ENCODE assay signal across 18 cellular contexts in the genomic region with DNA sequence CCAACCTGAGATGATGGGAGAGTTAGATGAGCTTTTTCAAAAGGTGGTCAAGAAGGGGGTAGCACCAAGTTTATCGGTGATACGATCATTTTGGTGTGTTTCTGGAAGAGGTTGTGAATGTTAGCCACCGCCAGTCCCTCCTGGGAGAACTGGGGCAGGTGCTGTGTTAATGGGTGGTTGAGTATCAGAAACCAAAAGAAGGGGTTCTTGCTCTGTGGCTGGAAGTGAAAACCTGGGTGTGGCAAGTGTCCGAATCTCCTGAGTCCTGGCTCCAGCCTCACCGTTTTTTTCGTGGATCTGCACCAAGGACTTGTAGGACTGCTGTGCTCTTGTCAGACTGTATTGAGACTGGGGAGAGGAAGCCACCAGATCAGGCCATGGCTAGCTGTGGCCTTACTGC. TPM values are rescaled to one million over a fixed set of nuclear protein-coding genes. Genes with fewer than 3 reads are reported as not detected.
A peak's percentile ranks its signal among the peaks of the same experiment; 100 is the strongest.
DNase-seq lines count a peak whose midpoint lies in the region; ATAC-seq, FAIRE-seq and TF ChIP-seq lines count a peak whose summit lies in the region.
"Had no signal": no experiment of that assay in that cellular context is flagged by ENCODE, and none has a peak within 500 bp of the region (broad histone marks: within the 10 kb centered on the region; RNA-seq: fewer than 3 reads in every experiment).

No MANE protein-coding gene starts in this region.

- H3K4me3 Mint-ChIP-seq in activated T-cell treated with anti-CD3 and anti-CD28 coated beads, Interleukin-2, amount 50 U/mL, for 24 hours = no peak overlapping the region
- H3K4me3 Mint-ChIP-seq in activated T-cell treated with anti-CD3 and anti-CD28 coated beads, Interleukin-2, amount 50 U/mL, for 72 hours = no peak overlapping the region
- H3K4me3 Mint-ChIP-seq in stimulated activated effector memory CD8-positive, alpha-beta T cell treated with anti-CD3 and anti-CD28 coated beads, Interleukin-12 subunit alpha, Interleukin-12 subunit beta, amount 100 ng/mL, for 72 hours = no peak overlapping the region
- H3K4me3 Mint-ChIP-seq: H9 had no signal

- H4K20me1 ChIP-seq in KMS-11 (ENCODE audit: insufficient read depth) (no peaks in the 10 kb centered on the region), GM12878 (ENCODE audit: control insufficient read depth, insufficient read depth) (peaks cover 6% of the 10 kb centered on the region; the same call in 1 of the 2 replicates)

- ATAC-seq in activated T-cell treated with anti-CD3 and anti-CD28 coated beads, Interleukin-2, amount 50 U/mL, for 72 hours (replicated peaks in 1 of 2) = no peak
- ATAC-seq in GM12878 (peak; percentile 57), GM21526 (IDR thresholded peaks at IDR 0.05; ENCODE audit: low FRiP score, unreplicated experiment) (no peak)
- no peak for ATAC-seq in stimulated activated effector memory CD8-positive, alpha-beta T cell treated with anti-CD3 and anti-CD28 coated beads, Interleukin-12 subunit alpha, Interleukin-12 subunit beta, amount 100 ng/mL, for 72 hours

- CTCF ChIA-PET in GM12878 (lab: Yijun Ruan, JAX) = interaction anchor here (1.4 to 6.1 kb wide), 2 partner anchors 16 to 68 kb away, joined by 3 to 302 read pairs; no protein-coding TSS in a partner anchor

- H3K4me1 ChIP-seq in KMS-11 (ENCODE audit: low read depth, poor library complexity, severe bottlenecking) = peaks cover 50% of the 10 kb centered on the region
- H3K4me1 ChIP-seq in GM12878 (ENCODE audit: control insufficient read depth, insufficient read depth, low read length) = peaks cover 16% of the 10 kb centered on the region

- TF ChIP-seq POLR2A in GM12878 (IDR thresholded peaks at IDR 0.05; ENCODE audit: low read depth, low read length) = no peak

- H3K27ac ChIP-seq in KMS-11 (no peak overlapping the region), GM12878 (ENCODE audit: control insufficient read depth, insufficient read depth) (no peak overlapping the region)
- H3K27ac ChIP-seq: BLaER1 treated with 17β-estradiol and CSF1 and Interleukin-3, amounts not matched to agents 10 nM and 100 nM; HL-60 had no signal

- POLR2A ChIA-PET in GM12878 (lab: Charles Lee) = interaction anchor here (0.5 kb wide), 1 partner anchor 1205 kb away, joined by 4 read pairs; no protein-coding TSS in a partner anchor

- H3K9ac ChIP-seq in KMS-11 (no peak overlapping the region), GM12878 (ENCODE audit: control insufficient read depth, insufficient read depth, low read length) (no peak overlapping the region)

- in situ Hi-C loops in GM12878 (cut with MboI) = loop anchor here (5.0 kb wide), 1 partner anchor 63 kb away; no protein-coding TSS in a partner anchor

- intact Hi-C loops in GM12878 (cut with micrococcal nuclease; ENCODE audit: unreplicated experiment) = no loop called here

- TF ChIP-seq RAD21 in GM12878 (IDR thresholded peaks at IDR 0.05; ENCODE audit: insufficient read depth, low read depth, low read length) = no peak

- peak overlapping the region; percentile 2 for H3K27ac Mint-ChIP-seq in activated T-cell treated with anti-CD3 and anti-CD28 coated beads, Interleukin-2, amount 50 U/mL, for 24 hours
- H3K27ac Mint-ChIP-seq in activated T-cell treated with anti-CD3 and anti-CD28 coated beads, Interleukin-2, amount 50 U/mL, for 72 hours = no peak overlapping the region
- H3K27ac Mint-ChIP-seq in stimulated activated effector memory CD8-positive, alpha-beta T cell treated with anti-CD3 and anti-CD28 coated beads, Interleukin-12 subunit alpha, Interleukin-12 subunit beta, amount 100 ng/mL, for 72 hours = peak overlapping the region; percentile 46

- H3K36me3 Mint-ChIP-seq in activated T-cell treated with anti-CD3 and anti-CD28 coated beads, Interleukin-2, amount 50 U/mL, for 24 hours (ENCODE audit: low read depth) = peaks cover 76% of the 10 kb centered on the region
- H3K36me3 Mint-ChIP-seq in activated T-cell treated with anti-CD3 and anti-CD28 coated beads, Interleukin-2, amount 50 U/mL, for 72 hours (ENCODE audit: insufficient read depth in 2 of 2) = peaks cover 4 to 24% of the 10 kb centered on the region in 2 donors
- peaks cover 73% of the 10 kb centered on the region for H3K36me3 Mint-ChIP-seq in stimulated activated effector memory CD8-positive, alpha-beta T cell treated with anti-CD3 and anti-CD28 coated beads, Interleukin-12 subunit alpha, Interleukin-12 subunit beta, amount 100 ng/mL, for 72 hours

- H3K27me3 Mint-ChIP-seq in activated T-cell treated with anti-CD3 and anti-CD28 coated beads, Interleukin-2, amount 50 U/mL, for 24 hours = no peaks in the 10 kb centered on the region
- H3K27me3 Mint-ChIP-seq in activated T-cell treated with anti-CD3 and anti-CD28 coated beads, Interleukin-2, amount 50 U/mL, for 72 hours (ENCODE audit: low read depth) = no peaks in the 10 kb centered on the region
- H3K27me3 Mint-ChIP-seq: CD4-positive, CD25-positive, alpha-beta regulatory T cell had no signal

- H3K27me3 ChIP-seq in KMS-11 (ENCODE audit: insufficient read depth, low read depth) (no peaks in the 10 kb centered on the region), GM12878 (replicated peaks in 1 of 2; ENCODE audit: control insufficient read depth in 2 of 2, insufficient read depth in 2 of 2, low read length in 1 of 2) (no peaks in the 10 kb centered on the region)
- H3K27me3 ChIP-seq: BLaER1 treated with 17β-estradiol and CSF1 and Interleukin-3, amounts not matched to agents 10 nM and 100 nM had no signal

- no peaks in the 10 kb centered on the region for H3K9me3 Mint-ChIP-seq in activated T-cell treated with anti-CD3 and anti-CD28 coated beads, Interleukin-2, amount 50 U/mL, for 24 hours
- H3K9me3 Mint-ChIP-seq in activated T-cell treated with anti-CD3 and anti-CD28 coated beads, Interleukin-2, amount 50 U/mL, for 72 hours = no peaks in the 10 kb centered on the region
- no peaks in the 10 kb centered on the region for H3K9me3 Mint-ChIP-seq in stimulated activated effector memory CD8-positive, alpha-beta T cell treated with anti-CD3 and anti-CD28 coated beads, Interleukin-12 subunit alpha, Interleukin-12 subunit beta, amount 100 ng/mL, for 72 hours
- H3K9me3 Mint-ChIP-seq: CD4-positive, CD25-positive, alpha-beta regulatory T cell; H9 had no signal

- peak overlapping the region; percentile 55 for H3K4me3 ChIP-seq in KMS-11 (IDR thresholded peaks at IDR 0.05; ENCODE audit: insufficient read depth, low read depth, low read length)
- no peak overlapping the region for H3K4me3 ChIP-seq in GM12878
- H3K4me3 ChIP-seq: BLaER1 treated with 17β-estradiol and CSF1 and Interleukin-3, amounts not matched to agents 10 nM and 100 nM had no signal

- no TSS peak for BruUV-seq in GM12878 (replicated peaks; lab: Mats Ljungman, UMichigan)

- FAIRE-seq in GM12878 (lab: Jason Lieb, UNC) = no peak
- FAIRE-seq: GM18507 had no signal

- H3K4me2 ChIP-seq in KMS-11 = peak overlapping the region; percentile 27; the same call in 1 of the 2 replicates
- H3K4me2 ChIP-seq in GM12878 (ENCODE audit: control insufficient read depth, insufficient read depth) = no peak overlapping the region

- H3K79me2 ChIP-seq in KMS-11 (ENCODE audit: insufficient read depth, low read depth) (peaks cover 4% of the 10 kb centered on the region; the same call in 1 of the 2 replicates), GM12878 (ENCODE audit: control insufficient read depth, insufficient read depth, low read length) (peaks cover 3% of the 10 kb centered on the region)

- RAD21 ChIA-PET in GM12878 (lab: Charles Lee; ENCODE audit: unreplicated experiment) = interaction anchor here (7.0 kb wide), 1 partner anchor 68 kb away, joined by 189 read pairs; no protein-coding TSS in a partner anchor

- H2AFZ ChIP-seq in KMS-11 (ENCODE audit: low read depth) (no peak overlapping the region), GM12878 (ENCODE audit: control insufficient read depth, low read depth, low read length) (no peak overlapping the region)

- WGBS in GM12878 (ENCODE audit: insufficient coverage, insufficient replicate concordance, low lambda C conversion rate, missing lambda C conversion rate) = 79% methylated on average over 6 of the region's 6 CpGs

- H3K36me3 ChIP-seq in KMS-11 (ENCODE audit: insufficient read depth) (peaks cover 45% of the 10 kb centered on the region), GM12878 (ENCODE audit: control insufficient read depth in 2 of 2, insufficient read depth in 2 of 2, low read length in 1 of 2) (peaks cover 34 to 51% of the 10 kb centered on the region in 2 experiments)

- TF ChIP-seq EP300 in GM12878 (IDR thresholded peaks at IDR 0.05; ENCODE audit: borderline replicate concordance in 1 of 2, control insufficient read depth in 1 of 2, low read depth in 2 of 2, low read length in 2 of 2) = no peak

- H3K9me3 ChIP-seq in GM12878 (replicated peaks; ENCODE audit: control insufficient read depth, insufficient read depth, low read length) = no peaks in the 10 kb centered on the region
- H3K9me3 ChIP-seq: BLaER1 treated with 17β-estradiol and CSF1 and Interleukin-3, amounts not matched to agents 10 nM and 100 nM had no signal

- SMC1A ChIA-PET in GM12878 (lab: Charles Lee; ENCODE audit: uncharacterized antibody, unreplicated experiment) = interaction anchor here (1.1 to 6.9 kb wide), 2 partner anchors 9 to 69 kb away, joined by 5 to 151 read pairs; no protein-coding TSS in a partner anchor

- H3K4me1 Mint-ChIP-seq in activated T-cell treated with anti-CD3 and anti-CD28 coated beads, Interleukin-2, amount 50 U/mL, for 24 hours (ENCODE audit: low read depth) = peaks cover 33% of the 10 kb centered on the region
- H3K4me1 Mint-ChIP-seq in activated T-cell treated with anti-CD3 and anti-CD28 coated beads, Interleukin-2, amount 50 U/mL, for 72 hours (ENCODE audit: low read depth) = peaks cover 34% of the 10 kb centered on the region
- H3K4me1 Mint-ChIP-seq in stimulated activated effector memory CD8-positive, alpha-beta T cell treated with anti-CD3 and anti-CD28 coated beads, Interleukin-12 subunit alpha, Interleukin-12 subunit beta, amount 100 ng/mL, for 72 hours = peaks cover 54% of the 10 kb centered on the region

- TF ChIP-seq CTCF in KMS-11 (conservative IDR thresholded peaks at IDR 0.05; ENCODE audit: low read depth, low read length) = no peak
- no peak for TF ChIP-seq CTCF in GM12878 (IDR thresholded peaks at IDR 0.05 in 2 of 3, conservative IDR thresholded peaks at IDR 0.05 in 1 of 3; ENCODE audit: control insufficient read depth in 2 of 3, extremely low read depth in 1 of 3, insufficient read depth in 1 of 3, low read depth in 3 of 3, low read length in 3 of 3)

- DNase-seq in activated T-cell treated with anti-CD3 and anti-CD28 coated beads, Interleukin-2, amount 50 U/mL, for 24 hours = no peak
- DNase-seq in activated T-cell treated with anti-CD3 and anti-CD28 coated beads, Interleukin-2, amount 50 U/mL, for 72 hours = no peak
- DNase-seq in GM12878 (ENCODE audit: low read depth, low spot score) (no peak), NCI-H526 treated with DMSO at 0.1 percent for 48 hours (lab: John Stamatoyannopoulos, UW) (no peak)
- DNase-seq in stimulated activated effector memory CD8-positive, alpha-beta T cell treated with anti-CD3 and anti-CD28 coated beads, Interleukin-12 subunit alpha, Interleukin-12 subunit beta, amount 100 ng/mL, for 72 hours (ENCODE audit: low spot score in 2 of 2) = no peak
- DNase-seq in stimulated activated CD4-positive, alpha-beta T cell treated with anti-CD3 and anti-CD28 coated beads, Interleukin-4, amount 100 ng/mL, for 1 hour = no peak
- DNase-seq: 8988T; CD4-positive, CD25-positive, alpha-beta regulatory T cell; DMS53; GF-D8; GOT3; H9; IMR-90 had no signal

RNA-seq across cellular contexts. Expression of a gene that starts 7.8 kb away (rescaled TPM):
- total RNA-seq in activated T-cell treated with anti-CD3 and anti-CD28 coated beads, Interleukin-2, amount 50 U/mL, for 72 hours = 100 to 1,000 TPM in 1 of 2 donors, 10 to 100 TPM in 1; 99.6 to 102 TPM
- 23.0 and 26.0 TPM in 2 replicates for total RNA-seq in GM12878 (2013; cell fraction: nucleolus; rRNA removed)
- total RNA-seq in GM12878 (2014; rRNA removed) = 30.3 and 33.6 TPM in 2 replicates
- total RNA-seq in GM12878 (2014; rRNA removed; fragmentation: Illumina TruSeq; extraction: Trizol) = 34.8 and 40.0 TPM in 2 replicates
- 79.1 and 82.6 TPM in 2 replicates for total RNA-seq in GM12878 (2021)
- 151 TPM for polyA plus RNA-seq in GM12878 (2011; ENCODE audit: low read depth)
- polyA plus RNA-seq in GM12878 (2011; rRNA removed) = 23.5 and 25.1 TPM in 2 replicates
- polyA plus RNA-seq in GM12878 (2011; cell fraction: cytosol; rRNA removed) = 14.7 and 17.2 TPM in 2 replicates
- polyA plus RNA-seq in GM12878 (2011; cell fraction: nucleus; rRNA removed) = 35.1 and 39.0 TPM in 2 replicates
- polyA plus RNA-seq in GM12878 (2012) = 48.0 and 59.0 TPM in 2 replicates
- 63.9 and 75.3 TPM in 2 replicates for polyA plus RNA-seq in GM12878 (2014; fragmentation: Illumina TruSeq; extraction: Trizol)
- 10 to 100 TPM; 11.0 to 20.3 TPM for polyA plus RNA-seq in GM12878 (2014; fragmentation: Nextera tagmentation; extraction: Ambion mirVana)
- polyA plus RNA-seq in GM12878 (2014; rRNA removed) = 24.7 and 27.0 TPM in 2 replicates
- 1 to 10 TPM; 3.9 to 4.3 TPM for polyA plus RNA-seq in GM12878 (2016; fragmentation: Nextera tagmentation; extraction: Ambion mirVana)
- 16.3 and 17.7 TPM in 2 replicates for polyA minus RNA-seq in GM12878 (2011; rRNA and poly(A)+ RNA removed)
- 14.3 and 20.0 TPM in 2 replicates for polyA minus RNA-seq in GM12878 (2011; cell fraction: cytosol; rRNA and poly(A)+ RNA removed)
- 20.2 and 20.4 TPM in 2 replicates for polyA minus RNA-seq in GM12878 (2011; cell fraction: nucleus; rRNA and poly(A)+ RNA removed)

RNA-seq across cellular contexts. Expression of a gene that starts 16.9 kb away (rescaled TPM):
- total RNA-seq in activated T-cell treated with anti-CD3 and anti-CD28 coated beads, Interleukin-2, amount 50 U/mL, for 72 hours = under 1 TPM in 1 of 2 donors, not detected in 1; 0.05 TPM
- total RNA-seq in GM12878 (2013; cell fraction: nucleolus; rRNA removed) = 0.07 and 0.08 TPM in 2 replicates
- total RNA-seq in GM12878 (2014; rRNA removed) (not detected in 2 replicates), GM12878 (2014; rRNA removed; fragmentation: Illumina TruSeq; extraction: Trizol) (not detected in 2 replicates), GM12878 (2021) (0.03 TPM in 1 of 2 replicates, not detected in the other)
- 0.10 TPM for polyA plus RNA-seq in GM12878 (2011; ENCODE audit: low read depth)
- polyA plus RNA-seq in GM12878 (2011; rRNA removed) (not detected in 2 replicates), GM12878 (2014; fragmentation: Illumina TruSeq; extraction: Trizol) (0.03 TPM in 1 of 2 replicates, not detected in the other), GM12878 (2014; fragmentation: Nextera tagmentation; extraction: Ambion mirVana) (not detected), GM12878 (2014; rRNA removed) (0.01 and 0.04 TPM in 2 replicates), GM12878 (2016; fragmentation: Nextera tagmentation; extraction: Ambion mirVana) (under 1 TPM in 1 of 2 experiments, not detected in 1; 0.11 TPM)
- polyA plus RNA-seq in GM12878 (2011; cell fraction: cytosol; rRNA removed) = 0.02 TPM in 1 of 2 replicates, not detected in the other
- 0.04 and 0.07 TPM in 2 replicates for polyA plus RNA-seq in GM12878 (2011; cell fraction: nucleus; rRNA removed)
- 0.08 and 0.10 TPM in 2 replicates for polyA plus RNA-seq in GM12878 (2012)
- 0.80 TPM in 1 of 2 replicates, not detected in the other for polyA minus RNA-seq in GM12878 (2011; rRNA and poly(A)+ RNA removed)
- not detected in 2 replicates for polyA minus RNA-seq in GM12878 (2011; cell fraction: cytosol; rRNA and poly(A)+ RNA removed)
- polyA minus RNA-seq in GM12878 (2011; cell fraction: nucleus; rRNA and poly(A)+ RNA removed) = not detected in 2 replicates
- total RNA-seq: CD4-positive, CD25-positive, alpha-beta regulatory T cell had no signal
- polyA plus RNA-seq: CD4-positive, CD25-positive, alpha-beta regulatory T cell had no signal

RNA-seq across cellular contexts. Expression of a gene that starts 48.4 kb away (rescaled TPM):
- under 1 TPM; 0.19 to 0.49 TPM for total RNA-seq in activated T-cell treated with anti-CD3 and anti-CD28 coated beads, Interleukin-2, amount 50 U/mL, for 72 hours
- 1.9 and 2.2 TPM in 2 replicates for total RNA-seq in GM12878 (2013; cell fraction: nucleolus; rRNA removed)
- total RNA-seq in GM12878 (2014; rRNA removed) (under 0.01 and 0.05 TPM in 2 replicates), GM12878 (2014; rRNA removed; fragmentation: Illumina TruSeq; extraction: Trizol) (0.04 and 0.05 TPM in 2 replicates), GM12878 (2021) (0.05 TPM in 2 replicates)
- 0.05 TPM for polyA plus RNA-seq in GM12878 (2011; ENCODE audit: low read depth)
- polyA plus RNA-seq in GM12878 (2011; rRNA removed) (not detected in 2 replicates), GM12878 (2014; fragmentation: Illumina TruSeq; extraction: Trizol) (0.03 TPM in 1 of 2 replicates, not detected in the other), GM12878 (2014; fragmentation: Nextera tagmentation; extraction: Ambion mirVana) (under 1 TPM; 0.02 TPM), GM12878 (2014; rRNA removed) (0.03 and 0.04 TPM in 2 replicates), GM12878 (2016; fragmentation: Nextera tagmentation; extraction: Ambion mirVana) (not detected)
- under 0.01 TPM in 1 of 2 replicates, not detected in the other for polyA plus RNA-seq in GM12878 (2011; cell fraction: cytosol; rRNA removed)
- not detected in 2 replicates for polyA plus RNA-seq in GM12878 (2011; cell fraction: nucleus; rRNA removed)
- 0.05 and 0.08 TPM in 2 replicates for polyA plus RNA-seq in GM12878 (2012)
- not detected in 2 replicates for polyA minus RNA-seq in GM12878 (2011; rRNA and poly(A)+ RNA removed)
- polyA minus RNA-seq in GM12878 (2011; cell fraction: cytosol; rRNA and poly(A)+ RNA removed) = not detected in 2 replicates
- not detected in 2 replicates for polyA minus RNA-seq in GM12878 (2011; cell fraction: nucleus; rRNA and poly(A)+ RNA removed)
- total RNA-seq: CD4-positive, CD25-positive, alpha-beta regulatory T cell; IMR-90 had no signal
- polyA plus RNA-seq: CD4-positive, CD25-positive, alpha-beta regulatory T cell; IMR-90 had no signal

RNA-seq across cellular contexts. Expression of a gene that starts 48.6 kb away (rescaled TPM):
- total RNA-seq in activated T-cell treated with anti-CD3 and anti-CD28 coated beads, Interleukin-2, amount 50 U/mL, for 72 hours = under 1 TPM in 1 of 2 donors, not detected in 1; 0.86 TPM
- total RNA-seq in GM12878 (2013; cell fraction: nucleolus; rRNA removed) = 0.31 and 1.0 TPM in 2 replicates
- total RNA-seq in GM12878 (2014; rRNA removed) = 0.05 TPM in 1 of 2 replicates, not detected in the other
- not detected in 2 replicates for total RNA-seq in GM12878 (2014; rRNA removed; fragmentation: Illumina TruSeq; extraction: Trizol)
- total RNA-seq in GM12878 (2021) = not detected in 2 replicates
- polyA plus RNA-seq in GM12878 (2011; ENCODE audit: low read depth) = not detected
- not detected in 2 replicates for polyA plus RNA-seq in GM12878 (2011; rRNA removed)
- polyA plus RNA-seq in GM12878 (2011; cell fraction: cytosol; rRNA removed) = not detected in 2 replicates
- polyA plus RNA-seq in GM12878 (2011; cell fraction: nucleus; rRNA removed) = 0.07 TPM in 1 of 2 replicates, not detected in the other
- polyA plus RNA-seq in GM12878 (2012) = 0.10 TPM in 1 of 2 replicates, not detected in the other
- not detected in 2 replicates for polyA plus RNA-seq in GM12878 (2014; fragmentation: Illumina TruSeq; extraction: Trizol)
- polyA plus RNA-seq in GM12878 (2014; fragmentation: Nextera tagmentation; extraction: Ambion mirVana) = not detected
- polyA plus RNA-seq in GM12878 (2014; rRNA removed) = not detected in 2 replicates
- not detected for polyA plus RNA-seq in GM12878 (2016; fragmentation: Nextera tagmentation; extraction: Ambion mirVana)
- not detected in 2 replicates for polyA minus RNA-seq in GM12878 (2011; rRNA and poly(A)+ RNA removed)
- polyA minus RNA-seq in GM12878 (2011; cell fraction: cytosol; rRNA and poly(A)+ RNA removed) = not detected in 2 replicates
- not detected in 2 replicates for polyA minus RNA-seq in GM12878 (2011; cell fraction: nucleus; rRNA and poly(A)+ RNA removed)
- total RNA-seq: CD4-positive, CD25-positive, alpha-beta regulatory T cell; IMR-90 had no signal
- polyA plus RNA-seq: CD4-positive, CD25-positive, alpha-beta regulatory T cell; IMR-90 had no signal

RNA-seq across cellular contexts. Expression of a gene that starts 57.3 kb away (rescaled TPM):
- 100 to 1,000 TPM; 257 to 305 TPM for total RNA-seq in activated T-cell treated with anti-CD3 and anti-CD28 coated beads, Interleukin-2, amount 50 U/mL, for 72 hours
- total RNA-seq in GM12878 (2013; cell fraction: nucleolus; rRNA removed) = 255 and 274 TPM in 2 replicates
- total RNA-seq in GM12878 (2014; rRNA removed) (177 and 189 TPM in 2 replicates), GM12878 (2014; rRNA removed; fragmentation: Illumina TruSeq; extraction: Trizol) (174 and 179 TPM in 2 replicates), GM12878 (2021) (283 and 292 TPM in 2 replicates)
- polyA plus RNA-seq in GM12878 (2011; ENCODE audit: low read depth) = 115 TPM
- polyA plus RNA-seq in GM12878 (2011; rRNA removed) (369 and 413 TPM in 2 replicates), GM12878 (2014; fragmentation: Illumina TruSeq; extraction: Trizol) (213 and 235 TPM in 2 replicates), GM12878 (2014; fragmentation: Nextera tagmentation; extraction: Ambion mirVana) (100 to 1,000 TPM in 1 of 2 experiments, 10 to 100 TPM in 1; 55.5 to 105 TPM), GM12878 (2014; rRNA removed) (172 and 180 TPM in 2 replicates), GM12878 (2016; fragmentation: Nextera tagmentation; extraction: Ambion mirVana) (100 to 1,000 TPM; 160 to 169 TPM)
- polyA plus RNA-seq in GM12878 (2011; cell fraction: cytosol; rRNA removed) = 278 and 279 TPM in 2 replicates
- polyA plus RNA-seq in GM12878 (2011; cell fraction: nucleus; rRNA removed) = 453 and 565 TPM in 2 replicates
- 132 and 134 TPM in 2 replicates for polyA plus RNA-seq in GM12878 (2012)
- polyA minus RNA-seq in GM12878 (2011; rRNA and poly(A)+ RNA removed) = 717 and 718 TPM in 2 replicates
- 130 and 154 TPM in 2 replicates for polyA minus RNA-seq in GM12878 (2011; cell fraction: cytosol; rRNA and poly(A)+ RNA removed)
- 221 and 272 TPM in 2 replicates for polyA minus RNA-seq in GM12878 (2011; cell fraction: nucleus; rRNA and poly(A)+ RNA removed)
